ENCODE assay signal across 7 cellular contexts in genomic region chr14:37587881-37588666, GRCh38. TPM values are rescaled to one million over a fixed set of nuclear protein-coding genes. Genes with fewer than 3 reads are reported as not detected.
DNase-seq lines count a peak whose midpoint lies in the region; ATAC-seq and TF ChIP-seq lines count a peak whose summit lies in the region.

No MANE protein-coding gene starts in this region.

- H3K9me3 ChIP-seq in H9 (ENCODE audit: control insufficient read depth, low read depth, low read length) (no peaks in the 10 kb centered on the region), psoas muscle (no peaks in the 10 kb centered on the region)

- no peak overlapping the region for H4K91ac ChIP-seq in H9 (ENCODE audit: insufficient read length, low read depth, low read length)

- H3K23me2 ChIP-seq in H9 (ENCODE audit: insufficient read length, low read depth, low read length, poor library complexity, severe bottlenecking) = peaks cover 10% of the 10 kb centered on the region

- no peak overlapping the region for H2BK120ac ChIP-seq in H9 (ENCODE audit: low read depth, low read length, poor library complexity, severe bottlenecking)

- peak overlapping the region; percentile 44 for H3K4me2 ChIP-seq in H9 (ENCODE audit: insufficient read depth, insufficient read length, low read length)

- H3K4me1 ChIP-seq in H9 (ENCODE audit: insufficient read depth, low read length) = peaks cover 3% of the 10 kb centered on the region; the same call in 1 of the 2 replicates
- H3K4me1 ChIP-seq in psoas muscle = peaks cover 8% of the 10 kb centered on the region

- no peak overlapping the region for H3K56ac ChIP-seq in H9 (ENCODE audit: insufficient read length, low read depth, low read length)

- TF ChIP-seq CTCF in H9 (conservative IDR thresholded peaks at IDR 0.05) (no peak), glutamatergic neuron (IDR thresholded peaks at IDR 0.05; ENCODE audit: partially characterized antibody, unreplicated experiment) (no peak), psoas muscle (IDR thresholded peaks at IDR 0.05) (no peak)

- H3K4me3 Mint-ChIP-seq in H9 (peak overlapping the region; percentile 57 to 78), glutamatergic neuron (ENCODE audit: unreplicated experiment) (peak overlapping the region; percentile 61)

- H2BK20ac ChIP-seq in H9 (ENCODE audit: low read depth, low read length, poor library complexity, severe bottlenecking) = no peak overlapping the region

- H3K79me2 ChIP-seq in H9 (ENCODE audit: insufficient read depth, low read length) = no peaks in the 10 kb centered on the region

- DNase-seq in H9 = peak; percentile 70
- DNase-seq in NCI-H345 treated with DMSO at 0.1 percent for 48 hours (lab: John Stamatoyannopoulos, UW; ENCODE audit: unreplicated experiment) = peak; percentile 61
- DNase-seq in glutamatergic neuron = peak; percentile 57
- no peak for DNase-seq in psoas muscle
- no peak for DNase-seq in nucleus accumbens (lab: John Stamatoyannopoulos, UW)

- H3K27me3 Mint-ChIP-seq in H9 (ENCODE audit: low read depth) (peaks cover 98% of the 10 kb centered on the region), glutamatergic neuron (ENCODE audit: unreplicated experiment) (peaks cover 42% of the 10 kb centered on the region)

- H2BK12ac ChIP-seq in H9 (ENCODE audit: insufficient read length, low read depth, low read length) = no peak overlapping the region

- H3K4ac ChIP-seq in H9 (ENCODE audit: low read depth, low read length) = no peak overlapping the region

- ATAC-seq in psoas muscle = no peak
- no peak for ATAC-seq in HG02981 (IDR thresholded peaks at IDR 0.05; ENCODE audit: unreplicated experiment)
- ATAC-seq in GM19455 (IDR thresholded peaks at IDR 0.05; ENCODE audit: unreplicated experiment) = no peak

- H3K4me1 Mint-ChIP-seq in H9 (peaks cover 29 to 57% of the 10 kb centered on the region in 2 experiments), glutamatergic neuron (ENCODE audit: low read depth, unreplicated experiment) (peaks cover 6% of the 10 kb centered on the region)

- no peak overlapping the region for H3K23ac ChIP-seq in H9 (ENCODE audit: insufficient read length, low read depth, low read length)

- no peak overlapping the region for H3K9ac ChIP-seq in H9 (ENCODE audit: extremely low read depth, insufficient read length, low read length)

- H2BK5ac ChIP-seq in H9 (ENCODE audit: insufficient read length, low read length) = no peak overlapping the region

- H3K14ac ChIP-seq in H9 (ENCODE audit: insufficient read depth, low read length) = no peak overlapping the region

- H3K27me3 ChIP-seq in H9 (ENCODE audit: insufficient read depth, low read length) (peaks cover 80% of the 10 kb centered on the region), psoas muscle (ENCODE audit: insufficient read depth in 3 of 3, low read length in 2 of 3) (peaks cover 5 to 98% (median 56%) of the 10 kb centered on the region in 3 donors)

- H3K9me3 Mint-ChIP-seq in H9 = peaks cover 0 to 8% of the 10 kb centered on the region in 2 experiments; a peak in 4 of 5 replicates
- H3K9me3 Mint-ChIP-seq in glutamatergic neuron (ENCODE audit: unreplicated experiment) = peaks cover 15% of the 10 kb centered on the region

- H2AFZ ChIP-seq in H9 (ENCODE audit: low read length) = no peak overlapping the region

- H3K4me3 ChIP-seq in psoas muscle = peak overlapping the region; percentile 24

- H2BK15ac ChIP-seq in H9 (ENCODE audit: low read depth, low read length) = no peak overlapping the region

- no peak overlapping the region for H4K5ac ChIP-seq in H9 (ENCODE audit: insufficient read length, low read depth, low read length)

- intact Hi-C loops in psoas muscle (cut with DNase I) = no loop called here

- no CpG with 5 or more reads among the region's 63 CpGs for WGBS in H9 (ENCODE audit: extremely low coverage, insufficient read length, low lambda C conversion rate)
- WGBS in psoas muscle, 3 donors = 2 to 5% (median 4%) methylated on average over 53 to 63 of the region's 63 CpGs

- H3K36me3 Mint-ChIP-seq in H9 (ENCODE audit: insufficient read depth in 1 of 3, low read depth in 3 of 3) (no peaks in the 10 kb centered on the region; a peak in 1 of 7 replicates), glutamatergic neuron (ENCODE audit: unreplicated experiment) (peaks cover 9% of the 10 kb centered on the region)

- H3T11ph ChIP-seq in H9 (ENCODE audit: low read length) = no peak overlapping the region

- H4K8ac ChIP-seq in H9 (replicated peaks; ENCODE audit: insufficient read length, low read depth, low read length) = no peak overlapping the region

- H4K20me1 ChIP-seq in H9 (ENCODE audit: control insufficient read depth, insufficient read depth, insufficient read length) = no peaks in the 10 kb centered on the region

- H3K36me3 ChIP-seq in psoas muscle (ENCODE audit: insufficient read depth in 1 of 2, low read depth in 1 of 2) = no peaks in the 10 kb centered on the region

- no peaks in the 10 kb centered on the region for H3K79me1 ChIP-seq in H9 (ENCODE audit: insufficient read depth, low read depth, low read length, poor library complexity, severe bottlenecking)

- H3K18ac ChIP-seq in H9 (ENCODE audit: insufficient read length, low read depth, low read length) = no peak overlapping the region

- H2AK5ac ChIP-seq in H9 (ENCODE audit: insufficient read length, low read length) = no peak overlapping the region

- no peak overlapping the region for H3K27ac ChIP-seq in H9 (ENCODE audit: insufficient read length, low read depth, low read length)
- H3K27ac ChIP-seq in psoas muscle = no peak overlapping the region

- no peak overlapping the region for H3K27ac Mint-ChIP-seq in H9
- no peak overlapping the region for H3K27ac Mint-ChIP-seq in glutamatergic neuron (ENCODE audit: unreplicated experiment)

RNA-seq across cellular contexts. Expression of gene FOXA1, which starts 7.0 kb away (rescaled TPM):
- 0.07 and 0.31 TPM in 2 replicates for total RNA-seq in H9 (2021)
- not detected for total RNA-seq in glutamatergic neuron (ENCODE audit: unreplicated experiment)
- not detected for total RNA-seq in psoas muscle
- under 1 TPM in 1 of 3 donors, not detected in 2; 0.01 TPM for polyA plus RNA-seq in psoas muscle

RNA-seq across cellular contexts. Expression of gene TTC6, which starts 7.4 kb away (rescaled TPM):
- total RNA-seq in H9 (2021) = 0.24 and 0.33 TPM in 2 replicates
- total RNA-seq in glutamatergic neuron (ENCODE audit: unreplicated experiment) = 0.44 TPM
- total RNA-seq in psoas muscle = not detected
- not detected for polyA plus RNA-seq in psoas muscle

Comparison
In these comparisons a context has a peak if more than half of its experiments do, and no peak if none do; other contexts are left out.
1. DNase-seq: peak in H9 (single experiment), NCI-H345 treated with DMSO at 0.1 percent for 48 hours (single experiment) and glutamatergic neuron (single experiment); none in psoas muscle (0 of 2) and nucleus accumbens (0 of 56).